In genomic region chr1:28736450-28737244, GRCh38 we compare ENCODE assay signal across 8 cellular contexts. TPM values are rescaled to one million over a fixed set of nuclear protein-coding genes. Genes with fewer than 3 reads are reported as not detected.
A peak's percentile ranks its signal among the peaks of the same experiment; 100 is the strongest.
DNase-seq lines count a peak whose midpoint lies in the region; ATAC-seq and TF ChIP-seq lines count a peak whose summit lies in the region.

Gene YTHDF2 (plus strand): TSS chr1:28736940. CDS start chr1:28737121, 181 bp downstream.

- 0 to 1% (median 0%) methylated on average over 13 to 83 of the region's 83 CpGs for WGBS in spleen, 5 donors

- peaks cover 38% of the 10 kb centered on the region for H3K36me3 Mint-ChIP-seq in WTC11
- peaks cover 6 to 17% (median 10%) of the 10 kb centered on the region in 3 donors for H3K36me3 Mint-ChIP-seq in immature natural killer cell

- H3K27me3 Mint-ChIP-seq in WTC11 (ENCODE audit: low read depth) (no peaks in the 10 kb centered on the region), immature natural killer cell (ENCODE audit: low read depth in 3 of 3) (peaks cover 4 to 7% (median 6%) of the 10 kb centered on the region in 3 donors)

- H3K9me3 ChIP-seq in spleen, result no peaks in the 10 kb centered on the region

- POLR2A ChIA-PET in WTC11 (lab: Charles Lee), result interaction anchor here (0.5 to 2.4 kb wide), 26 partner anchors 8 to 445 kb away, joined by 3 to 26 read pairs (median 4); partner anchors contain the start of genes EPB41, GMEB1, RNU11 and SRSF4

- no peaks in the 10 kb centered on the region for H3K27me3 ChIP-seq in spleen (replicated peaks in 1 of 7)

- peaks cover 40% of the 10 kb centered on the region for H3K4me1 Mint-ChIP-seq in WTC11
- H3K4me1 Mint-ChIP-seq in immature natural killer cell, result peaks cover 31 to 42% of the 10 kb centered on the region in 2 donors

- peak within 1 kb of the TSS; percentile 100 for H3K27ac Mint-ChIP-seq in WTC11
- peak within 1 kb of the TSS; percentile 92 to 98 (median 94) for H3K27ac Mint-ChIP-seq in immature natural killer cell

- DNase-seq in AG08395 (ENCODE audit: low spot score) (peak; percentile 95), NCI-H2227 treated with DMSO at 0.1 percent for 48 hours (lab: John Stamatoyannopoulos, UW) (peak; percentile 97), WTC11 (ENCODE audit: low spot score) (peak; percentile 98), cardiac fibroblast (ENCODE audit: low read depth in 2 of 2) (peak; percentile 98 to 99), immature natural killer cell (peak; percentile 96 to 98 (median 98)), spleen (peak; percentile 100)

- peak within 1 kb of the TSS; percentile 91 to 97 (median 96) for H3K27ac ChIP-seq in spleen

- ATAC-seq in GM18907 (IDR thresholded peaks at IDR 0.05; ENCODE audit: unreplicated experiment), result peak; percentile 90
- ATAC-seq in HG03159 (IDR thresholded peaks at IDR 0.05; ENCODE audit: unreplicated experiment), result peak; percentile 86
- ATAC-seq in WTC11, result peak; percentile 88

- peak within 1 kb of the TSS; percentile 94 for H3K4me3 Mint-ChIP-seq in WTC11
- peak within 1 kb of the TSS; percentile 96 to 99 (median 97) for H3K4me3 Mint-ChIP-seq in immature natural killer cell

- TF ChIP-seq CTCF in WTC11 (IDR thresholded peaks at IDR 0.05) (peak; percentile 86), cardiac fibroblast (IDR thresholded peaks at IDR 0.05; ENCODE audit: low read depth, low read length) (peak; percentile 82), spleen (IDR thresholded peaks at IDR 0.05 in 8 of 11, conservative IDR thresholded peaks at IDR 0.05 in 3 of 11) (peak; percentile 80 to 99 (median 97))

- no peaks in the 10 kb centered on the region for H3K9me3 Mint-ChIP-seq in WTC11
- H3K9me3 Mint-ChIP-seq in immature natural killer cell, result no peaks in the 10 kb centered on the region

- H3K4me3 ChIP-seq in cardiac fibroblast (replicated peaks in 1 of 2; ENCODE audit: low read depth in 2 of 2, low read length in 2 of 2) (peak within 1 kb of the TSS; percentile 78 to 81), spleen (peak within 1 kb of the TSS; percentile 82 to 99 (median 88))

- H3K4me1 ChIP-seq in spleen, result peaks cover 35 to 55% (median 51%) of the 10 kb centered on the region in 6 donors

- CTCF ChIA-PET in WTC11 (lab: Charles Lee), result interaction anchor here (0.5 to 2.6 kb wide), 41 partner anchors 8 to 488 kb away, joined by 3 to 21 read pairs (median 4); partner anchors contain the start of genes GMEB1, RNU11, TAF12 and TMEM200B

- H3K36me3 ChIP-seq in spleen, result peaks cover 0 to 37% (median 29%) of the 10 kb centered on the region in 6 donors

- peak in 2 of 3 donors; percentile 34 to 96 for TF ChIP-seq POLR2A in spleen (IDR thresholded peaks at IDR 0.05)

- intact Hi-C loops in spleen (cut with DNase I; ENCODE audit: low total_unique reads), result loop anchor here (2.0 kb wide), 1 partner anchor 94 kb away; the partner anchor contains the start of gene TAF12

TF ChIP-seq in WTC11, 78 proteins besides CTCF, POLR2A, EP300 and RAD21 (continues in another document):
- TF ChIP-seq, protein P1, sequence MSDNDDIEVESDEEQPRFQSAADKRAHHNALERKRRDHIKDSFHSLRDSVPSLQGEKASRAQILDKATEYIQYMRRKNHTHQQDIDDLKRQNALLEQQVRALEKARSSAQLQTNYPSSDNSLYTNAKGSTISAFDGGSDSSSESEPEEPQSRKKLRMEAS (CRISPR knock-in tag; IDR thresholded peaks at IDR 0.05), result peak; percentile 90
- TF ChIP-seq HMGXB4 (CRISPR knock-in tag; IDR thresholded peaks at IDR 0.05), result peak; percentile 95
- peak; percentile 78 for TF ChIP-seq E2F5 (CRISPR knock-in tag; IDR thresholded peaks at IDR 0.05)
- peak; percentile 90 for TF ChIP-seq SMAD3 (CRISPR knock-in tag; IDR thresholded peaks at IDR 0.05; ENCODE audit: borderline replicate concordance)
- TF ChIP-seq USF1 (CRISPR knock-in tag; IDR thresholded peaks at IDR 0.05), result peak; percentile 52; the same call in 1 of the 2 replicates
- TF ChIP-seq NR3C1 (CRISPR knock-in tag; conservative IDR thresholded peaks at IDR 0.05; ENCODE audit: low read depth), result no peak
- TF ChIP-seq FOXP1 (CRISPR knock-in tag; IDR thresholded peaks at IDR 0.05; ENCODE audit: borderline replicate concordance), result peak; percentile 58
- peak; percentile 30; the same call in 1 of the 2 replicates for TF ChIP-seq TEAD1 (CRISPR knock-in tag; IDR thresholded peaks at IDR 0.05)
- TF ChIP-seq, protein P2, sequence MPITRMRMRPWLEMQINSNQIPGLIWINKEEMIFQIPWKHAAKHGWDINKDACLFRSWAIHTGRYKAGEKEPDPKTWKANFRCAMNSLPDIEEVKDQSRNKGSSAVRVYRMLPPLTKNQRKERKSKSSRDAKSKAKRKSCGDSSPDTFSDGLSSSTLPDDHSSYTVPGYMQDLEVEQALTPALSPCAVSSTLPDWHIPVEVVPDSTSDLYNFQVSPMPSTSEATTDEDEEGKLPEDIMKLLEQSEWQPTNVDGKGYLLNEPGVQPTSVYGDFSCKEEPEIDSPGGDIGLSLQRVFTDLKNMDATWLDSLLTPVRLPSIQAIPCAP (CRISPR knock-in tag; IDR thresholded peaks at IDR 0.05), result no peak
- peak; percentile 25; the same call in 1 of the 2 replicates for TF ChIP-seq GABPB1 (CRISPR knock-in tag; IDR thresholded peaks at IDR 0.05)
- peak; percentile 71 for TF ChIP-seq MYBL2 (CRISPR knock-in tag; IDR thresholded peaks at IDR 0.05)
- peak; percentile 91 for TF ChIP-seq ETV6 (CRISPR knock-in tag; IDR thresholded peaks at IDR 0.05)
- no peak for TF ChIP-seq ZNF532 (CRISPR knock-in tag; IDR thresholded peaks at IDR 0.05; ENCODE audit: borderline replicate concordance)
- peak; percentile 91 for TF ChIP-seq ZNF423 (CRISPR knock-in tag; IDR thresholded peaks at IDR 0.05)

RNA-seq across cellular contexts. Expression of gene YTHDF2, which starts in this region (rescaled TPM):
- total RNA-seq in WTC11 (2021) (111 to 126 TPM (median 114 TPM) in 3 replicates), spleen (10 to 100 TPM; 52.7 to 67.5 (median 58.0) TPM)
- polyA plus RNA-seq in immature natural killer cell (100 to 1,000 TPM in 2 of 3 donors, 10 to 100 TPM in 1; 78.1 to 210 (median 129) TPM), spleen (10 to 100 TPM; 31.4 to 40.1 (median 31.6) TPM)

Comparison
In these comparisons a context has a peak if more than half of its experiments do, and no peak if none do; other contexts are left out.
1. Peak in every context shown above with its lines: DNase-seq, ATAC-seq, H3K4me3 ChIP-seq and H3K27ac ChIP-seq.